Comparison of ENCODE assay signal across 20 cellular contexts in the genomic region with DNA sequence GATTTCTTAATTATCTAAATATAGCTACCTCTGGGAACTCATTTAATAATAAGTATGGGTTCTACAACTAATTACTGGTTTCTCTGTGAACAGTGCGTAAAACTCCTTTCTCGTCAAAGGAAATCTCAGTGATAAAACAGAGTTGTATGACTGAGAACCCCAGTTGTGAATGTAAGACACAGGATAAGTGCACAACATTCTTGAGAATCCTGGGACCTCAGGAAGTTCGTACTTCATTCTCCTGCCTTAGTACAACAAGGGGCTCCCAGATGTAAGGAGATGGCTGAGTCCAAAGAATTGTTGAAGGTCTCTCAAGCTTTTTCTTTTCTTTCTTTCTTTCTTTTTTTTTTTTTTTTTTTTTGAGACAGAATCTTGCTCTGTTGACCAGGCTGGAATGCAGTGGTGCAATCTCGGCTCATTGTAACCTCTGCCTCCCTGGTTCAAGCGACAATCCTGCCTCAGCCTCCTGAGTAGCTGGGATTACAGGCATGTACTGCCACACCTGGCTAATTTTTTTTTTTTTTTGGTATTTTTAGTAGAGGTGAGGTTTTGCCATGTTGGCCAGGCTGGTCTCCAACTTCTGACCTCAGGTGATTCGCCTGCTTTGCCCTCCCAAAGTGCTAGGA. TPM values are rescaled to one million over a fixed set of nuclear protein-coding genes. Genes with fewer than 3 reads are reported as not detected.
DNase-seq lines count a peak whose midpoint lies in the region; ATAC-seq, FAIRE-seq and TF ChIP-seq lines count a peak whose summit lies in the region.
"Had no signal": no experiment of that assay in that cellular context is flagged by ENCODE, and none has a peak within 500 bp of the region (broad histone marks: within the 10 kb centered on the region; RNA-seq: fewer than 3 reads in every experiment).

No MANE protein-coding gene starts in this region.

- H3K27ac ChIP-seq in HepG2 (ENCODE audit: extremely low read length, insufficient read depth, low read length) (peak overlapping the region; percentile 61), gastrocnemius medialis (peak overlapping the region; percentile 8 to 34 (median 20))

- CTCF ChIA-PET in HepG2 (lab: Yijun Ruan, JAX; ENCODE audit: low intra/inter-chr PET ratio, low total read pairs) = no interaction called here

- DNase-seq in EH (ENCODE audit: low read depth) = peak; percentile 8
- DNase-seq in amniotic epithelial cell (ENCODE audit: low read depth) = peak; percentile 59
- peak; percentile 54 for DNase-seq in HepG2 (ENCODE audit: low spot score)
- no peak for DNase-seq in gastrocnemius medialis
- no peak for DNase-seq in BE2C
- DNase-seq in stimulated activated effector memory CD8-positive, alpha-beta T cell treated with anti-CD3 and anti-CD28 coated beads, Interleukin-12 subunit alpha, Interleukin-12 subunit beta, amount 100 ng/mL, for 72 hours (ENCODE audit: low spot score in 2 of 2) = no peak
- DNase-seq: COR-L47, DMS153, Kasumi-1, MM.1S, NCI-H1092 treated with DMSO at 0.1 percent for 48 hours, NCI-H1694 treated with DMSO at 0.1 percent for 48 hours, NCI-H2107, NCI-H345, NCI-H526 treated with DMSO at 0.1 percent for 48 hours, SHP77 had no signal

- H3K9me3 ChIP-seq in HepG2 (ENCODE audit: low read length) = no peaks in the 10 kb centered on the region
- H3K9me3 ChIP-seq in gastrocnemius medialis = no peaks in the 10 kb centered on the region
- H3K9me3 ChIP-seq in BE2C = no peaks in the 10 kb centered on the region

- H3K79me2 ChIP-seq in HepG2 (ENCODE audit: insufficient read depth, low read length) = no peaks in the 10 kb centered on the region

- no peak overlapping the region for H3K4me2 ChIP-seq in HepG2 (ENCODE audit: low read depth, low read length)

- H3K9me3 Mint-ChIP-seq in stimulated activated effector memory CD8-positive, alpha-beta T cell treated with anti-CD3 and anti-CD28 coated beads, Interleukin-12 subunit alpha, Interleukin-12 subunit beta, amount 100 ng/mL, for 72 hours = no peaks in the 10 kb centered on the region

- POLR2A ChIA-PET in HepG2 (lab: Yijun Ruan, JAX) = interaction anchor here (5.4 kb wide), 1 partner anchor 12 kb away, joined by 106 read pairs; a partner anchor contains a TSS

- H3K36me3 Mint-ChIP-seq in stimulated activated effector memory CD8-positive, alpha-beta T cell treated with anti-CD3 and anti-CD28 coated beads, Interleukin-12 subunit alpha, Interleukin-12 subunit beta, amount 100 ng/mL, for 72 hours = peaks cover 100% of the 10 kb centered on the region

- peak overlapping the region; percentile 39; the same call in 1 of the 2 replicates for H3K9ac ChIP-seq in HepG2 (ENCODE audit: insufficient read depth, low read depth, low read length)

- TF ChIP-seq EP300 in HepG2 (IDR thresholded peaks at IDR 0.05; ENCODE audit: low read depth in 2 of 2, low read length in 2 of 2) (no peak), HepG2 (CRISPR knock-in tag; IDR thresholded peaks at IDR 0.05; ENCODE audit: borderline replicate concordance) (no peak)

- TF ChIP-seq RAD21 in HepG2 (CRISPR knock-in tag; IDR thresholded peaks at IDR 0.05) = no peak

- H3K36me3 ChIP-seq in HepG2 (replicated peaks in 1 of 2; ENCODE audit: control insufficient read depth in 1 of 2, insufficient read depth in 2 of 2, low read length in 2 of 2) = peaks cover 2 to 5% of the 10 kb centered on the region in 2 experiments; a peak in 2 of 5 replicates
- H3K36me3 ChIP-seq in gastrocnemius medialis = peaks cover 0 to 32% of the 10 kb centered on the region in 2 donors
- peaks cover 14% of the 10 kb centered on the region for H3K36me3 ChIP-seq in BE2C

- WGBS in HepG2 (ENCODE audit: low lambda C conversion rate) = 72% methylated on average over 6 of the region's 6 CpGs

- H3K4me3 ChIP-seq in HepG2 (replicated peaks in 1 of 3; ENCODE audit: insufficient read depth in 1 of 3, low read depth in 2 of 3, low read length in 3 of 3) = no peak overlapping the region
- no peak overlapping the region for H3K4me3 ChIP-seq in gastrocnemius medialis
- H3K4me3 ChIP-seq in BE2C (ENCODE audit: low read depth, low read length) = no peak overlapping the region

- TF ChIP-seq CTCF in HepG2 (CRISPR knock-in tag; IDR thresholded peaks at IDR 0.05) (no peak), gastrocnemius medialis (IDR thresholded peaks at IDR 0.05 in 4 of 5, conservative IDR thresholded peaks at IDR 0.05 in 1 of 5) (no peak), BE2C (IDR thresholded peaks at IDR 0.05; ENCODE audit: low read depth, low read length) (no peak)

- TF ChIP-seq POLR2A in HepG2 (IDR thresholded peaks at IDR 0.05; ENCODE audit: insufficient read depth in 1 of 2, low read depth in 2 of 2, low read length in 2 of 2) (no peak), gastrocnemius medialis (IDR thresholded peaks at IDR 0.05) (no peak)

- no peak for FAIRE-seq in HepG2 (lab: Jason Lieb, UNC)
- FAIRE-seq: GM19239, H54, RCC 7860 had no signal

- H3K4me3 Mint-ChIP-seq in stimulated activated effector memory CD8-positive, alpha-beta T cell treated with anti-CD3 and anti-CD28 coated beads, Interleukin-12 subunit alpha, Interleukin-12 subunit beta, amount 100 ng/mL, for 72 hours = no peak overlapping the region

- H3K4me1 ChIP-seq in HepG2 (ENCODE audit: insufficient read depth, low read length) (peaks cover 84% of the 10 kb centered on the region), gastrocnemius medialis (peaks cover 21 to 23% of the 10 kb centered on the region in 2 donors), BE2C (no peaks in the 10 kb centered on the region)

- no peak overlapping the region for H3K27ac Mint-ChIP-seq in stimulated activated effector memory CD8-positive, alpha-beta T cell treated with anti-CD3 and anti-CD28 coated beads, Interleukin-12 subunit alpha, Interleukin-12 subunit beta, amount 100 ng/mL, for 72 hours

- in situ Hi-C loops in HepG2 (cut with HindIII; ENCODE audit: extremely low pct_ligation_motif_present, low pct_unique_long_range_greater_than_20kb) (no loop called here), gastrocnemius medialis (cut with MboI; ENCODE audit: low sequenced_read_pairs in 4 of 4) (no loop called here)

- peaks cover 7% of the 10 kb centered on the region for H3K4me1 Mint-ChIP-seq in stimulated activated effector memory CD8-positive, alpha-beta T cell treated with anti-CD3 and anti-CD28 coated beads, Interleukin-12 subunit alpha, Interleukin-12 subunit beta, amount 100 ng/mL, for 72 hours

- ATAC-seq in HepG2 (no peak), gastrocnemius medialis (no peak), HG03469 (IDR thresholded peaks at IDR 0.05; ENCODE audit: unreplicated experiment) (no peak)
- ATAC-seq in stimulated activated effector memory CD8-positive, alpha-beta T cell treated with anti-CD3 and anti-CD28 coated beads, Interleukin-12 subunit alpha, Interleukin-12 subunit beta, amount 100 ng/mL, for 72 hours = no peak

- intact Hi-C loops in HepG2 (cut with micrococcal nuclease; ENCODE audit: unreplicated experiment) (no loop called here), gastrocnemius medialis (cut with DNase I; ENCODE audit: low total_unique reads) (no loop called here)

- H4K20me1 ChIP-seq in HepG2 (ENCODE audit: insufficient read depth, low read length) = no peaks in the 10 kb centered on the region

- H2AFZ ChIP-seq in HepG2 (ENCODE audit: low read length) = no peak overlapping the region

- no TSS peak for BruUV-seq in HepG2 (replicated peaks; lab: Mats Ljungman, UMichigan)

- H3K27me3 ChIP-seq in HepG2 (ENCODE audit: control insufficient read depth in 1 of 2, insufficient read depth in 2 of 2, low read length in 2 of 2) (no peaks in the 10 kb centered on the region), gastrocnemius medialis (no peaks in the 10 kb centered on the region), BE2C (no peaks in the 10 kb centered on the region)

RNA-seq across cellular contexts. Expression of a gene that starts 12.5 kb away (rescaled TPM):
- total RNA-seq in HepG2 (2016; rRNA removed; fragmentation: Illumina TruSeq; extraction: Trizol) (43.7 and 55.1 TPM in 2 replicates), gastrocnemius medialis (10 to 100 TPM; 25.7 to 59.5 (median 43.7) TPM)
- 60.9 and 63.9 TPM in 2 replicates for total RNA-seq in HepG2 (2016; cell fraction: cytosol; rRNA removed; fragmentation: Illumina TruSeq; extraction: Trizol; ENCODE audit: low read depth)
- total RNA-seq in HepG2 (2016; cell fraction: insoluble cytoplasmic fraction; rRNA removed; fragmentation: Illumina TruSeq; extraction: Trizol) = 41.2 and 59.1 TPM in 2 replicates
- 60.7 and 62.3 TPM in 2 replicates for total RNA-seq in HepG2 (2016; cell fraction: membrane; rRNA removed; fragmentation: Illumina TruSeq; extraction: Trizol)
- total RNA-seq in HepG2 (2016; cell fraction: nucleus; rRNA removed; fragmentation: Illumina TruSeq; extraction: Trizol) = 30.6 and 33.8 TPM in 2 replicates
- polyA plus RNA-seq in HepG2 (2011; rRNA removed) = 75.9 and 78.8 TPM in 2 replicates
- 55.4 and 68.0 TPM in 2 replicates for polyA plus RNA-seq in HepG2 (2011; cell fraction: cytosol; rRNA removed)
- polyA plus RNA-seq in HepG2 (2011; cell fraction: nucleus; rRNA removed) = 53.4 and 62.1 TPM in 2 replicates
- polyA plus RNA-seq in HepG2 (2012) = 48.6 and 60.7 TPM in 2 replicates
- polyA plus RNA-seq in HepG2 (2016; cell fraction: cytosol; fragmentation: Illumina TruSeq; extraction: Trizol; ENCODE audit: low read depth) = 54.2 and 68.0 TPM in 2 replicates
- polyA plus RNA-seq in HepG2 (2016; cell fraction: insoluble cytoplasmic fraction; fragmentation: Illumina TruSeq; extraction: Trizol; ENCODE audit: low read depth) = 52.2 and 53.2 TPM in 2 replicates
- 44.9 and 45.7 TPM in 2 replicates for polyA plus RNA-seq in HepG2 (2016; cell fraction: membrane; fragmentation: Illumina TruSeq; extraction: Trizol; ENCODE audit: low read depth)
- 34.1 and 37.6 TPM in 2 replicates for polyA plus RNA-seq in HepG2 (2016; cell fraction: nucleus; fragmentation: Illumina TruSeq; extraction: Trizol; ENCODE audit: insufficient read depth, low read depth)
- polyA minus RNA-seq in HepG2 (2011; rRNA and poly(A)+ RNA removed; ENCODE audit: low replicate concordance) = 36.0 and 110 TPM in 2 replicates
- 38.8 and 41.4 TPM in 2 replicates for polyA minus RNA-seq in HepG2 (2011; cell fraction: cytosol; rRNA and poly(A)+ RNA removed)
- polyA minus RNA-seq in HepG2 (2011; cell fraction: nucleus; rRNA and poly(A)+ RNA removed) = 53.0 and 61.8 TPM in 2 replicates
- polyA plus RNA-seq in BE2C (2012; ENCODE audit: insufficient read depth, insufficient read length, low read depth) = 19.9 TPM

RNA-seq across cellular contexts. Expression of a gene that starts 35.8 kb away (rescaled TPM):
- total RNA-seq in HepG2 (2016; rRNA removed; fragmentation: Illumina TruSeq; extraction: Trizol) (117 and 168 TPM in 2 replicates), gastrocnemius medialis (100 to 1,000 TPM; 136 to 240 (median 191) TPM)
- 7.3 and 9.3 TPM in 2 replicates for total RNA-seq in HepG2 (2016; cell fraction: cytosol; rRNA removed; fragmentation: Illumina TruSeq; extraction: Trizol; ENCODE audit: low read depth)
- 115 and 148 TPM in 2 replicates for total RNA-seq in HepG2 (2016; cell fraction: insoluble cytoplasmic fraction; rRNA removed; fragmentation: Illumina TruSeq; extraction: Trizol)
- 23.1 and 23.6 TPM in 2 replicates for total RNA-seq in HepG2 (2016; cell fraction: membrane; rRNA removed; fragmentation: Illumina TruSeq; extraction: Trizol)
- total RNA-seq in HepG2 (2016; cell fraction: nucleus; rRNA removed; fragmentation: Illumina TruSeq; extraction: Trizol) = 102 and 106 TPM in 2 replicates
- 25.6 and 28.3 TPM in 2 replicates for polyA plus RNA-seq in HepG2 (2011; rRNA removed)
- 15.4 and 25.4 TPM in 2 replicates for polyA plus RNA-seq in HepG2 (2011; cell fraction: cytosol; rRNA removed)
- polyA plus RNA-seq in HepG2 (2011; cell fraction: nucleus; rRNA removed) = 26.1 and 34.0 TPM in 2 replicates
- 86.7 and 95.1 TPM in 2 replicates for polyA plus RNA-seq in HepG2 (2012)
- polyA plus RNA-seq in HepG2 (2016; cell fraction: cytosol; fragmentation: Illumina TruSeq; extraction: Trizol; ENCODE audit: low read depth) = 2.7 and 3.3 TPM in 2 replicates
- polyA plus RNA-seq in HepG2 (2016; cell fraction: insoluble cytoplasmic fraction; fragmentation: Illumina TruSeq; extraction: Trizol; ENCODE audit: low read depth) = 125 and 133 TPM in 2 replicates
- polyA plus RNA-seq in HepG2 (2016; cell fraction: membrane; fragmentation: Illumina TruSeq; extraction: Trizol; ENCODE audit: low read depth) = 6.3 and 7.4 TPM in 2 replicates
- 107 and 120 TPM in 2 replicates for polyA plus RNA-seq in HepG2 (2016; cell fraction: nucleus; fragmentation: Illumina TruSeq; extraction: Trizol; ENCODE audit: insufficient read depth, low read depth)
- polyA minus RNA-seq in HepG2 (2011; rRNA and poly(A)+ RNA removed; ENCODE audit: low replicate concordance) = 42.9 and 64.9 TPM in 2 replicates
- polyA minus RNA-seq in HepG2 (2011; cell fraction: cytosol; rRNA and poly(A)+ RNA removed) = 60.5 and 73.1 TPM in 2 replicates
- 107 and 117 TPM in 2 replicates for polyA minus RNA-seq in HepG2 (2011; cell fraction: nucleus; rRNA and poly(A)+ RNA removed)
- polyA plus RNA-seq in BE2C (2012; ENCODE audit: insufficient read depth, insufficient read length, low read depth) = 84.7 TPM

RNA-seq across cellular contexts. Expression of a gene that starts 49.1 kb away (rescaled TPM):
- total RNA-seq in HepG2 (2016; rRNA removed; fragmentation: Illumina TruSeq; extraction: Trizol) (47.4 and 64.9 TPM in 2 replicates), gastrocnemius medialis (10 to 100 TPM; 25.6 to 69.7 (median 39.8) TPM)
- 71.2 and 73.7 TPM in 2 replicates for total RNA-seq in HepG2 (2016; cell fraction: cytosol; rRNA removed; fragmentation: Illumina TruSeq; extraction: Trizol; ENCODE audit: low read depth)
- 55.2 and 66.3 TPM in 2 replicates for total RNA-seq in HepG2 (2016; cell fraction: insoluble cytoplasmic fraction; rRNA removed; fragmentation: Illumina TruSeq; extraction: Trizol)
- 75.6 and 82.1 TPM in 2 replicates for total RNA-seq in HepG2 (2016; cell fraction: membrane; rRNA removed; fragmentation: Illumina TruSeq; extraction: Trizol)
- 39.7 and 50.2 TPM in 2 replicates for total RNA-seq in HepG2 (2016; cell fraction: nucleus; rRNA removed; fragmentation: Illumina TruSeq; extraction: Trizol)
- polyA plus RNA-seq in HepG2 (2011; rRNA removed) = 44.6 and 47.7 TPM in 2 replicates
- polyA plus RNA-seq in HepG2 (2011; cell fraction: cytosol; rRNA removed) = 31.1 and 39.7 TPM in 2 replicates
- polyA plus RNA-seq in HepG2 (2011; cell fraction: nucleus; rRNA removed) = 45.5 and 47.7 TPM in 2 replicates
- 32.0 and 35.6 TPM in 2 replicates for polyA plus RNA-seq in HepG2 (2012)
- polyA plus RNA-seq in HepG2 (2016; cell fraction: cytosol; fragmentation: Illumina TruSeq; extraction: Trizol; ENCODE audit: low read depth) = 63.0 and 72.7 TPM in 2 replicates
- polyA plus RNA-seq in HepG2 (2016; cell fraction: insoluble cytoplasmic fraction; fragmentation: Illumina TruSeq; extraction: Trizol; ENCODE audit: low read depth) = 42.6 and 43.4 TPM in 2 replicates
- polyA plus RNA-seq in HepG2 (2016; cell fraction: membrane; fragmentation: Illumina TruSeq; extraction: Trizol; ENCODE audit: low read depth) = 56.9 and 60.5 TPM in 2 replicates
- polyA plus RNA-seq in HepG2 (2016; cell fraction: nucleus; fragmentation: Illumina TruSeq; extraction: Trizol; ENCODE audit: insufficient read depth, low read depth) = 62.6 and 72.4 TPM in 2 replicates
- 25.6 and 27.5 TPM in 2 replicates for polyA minus RNA-seq in HepG2 (2011; rRNA and poly(A)+ RNA removed; ENCODE audit: low replicate concordance)
- polyA minus RNA-seq in HepG2 (2011; cell fraction: cytosol; rRNA and poly(A)+ RNA removed) = 19.2 and 19.8 TPM in 2 replicates
- 21.6 and 26.9 TPM in 2 replicates for polyA minus RNA-seq in HepG2 (2011; cell fraction: nucleus; rRNA and poly(A)+ RNA removed)
- polyA plus RNA-seq in BE2C (2012; ENCODE audit: insufficient read depth, insufficient read length, low read depth) = 43.2 TPM

Comparison
In these comparisons a context has a peak if more than half of its experiments do, and no peak if none do; other contexts are left out.
1. DNase-seq: peak in EH (single experiment), amniotic epithelial cell (single experiment) and HepG2 (single experiment); none in gastrocnemius medialis (0 of 2), BE2C (single experiment) and stimulated activated effector memory CD8-positive, alpha-beta T cell treated with anti-CD3 and anti-CD28 coated beads, Interleukin-12 subunit alpha, Interleukin-12 subunit beta, amount 100 ng/mL, for 72 hours (0 of 2).